Comparison of ENCODE assay signal across 8 cellular contexts in genomic region chr19:44905437-44906160, GRCh38. TPM values are rescaled to one million over a fixed set of nuclear protein-coding genes. Genes with fewer than 3 reads are reported as not detected.
DNase-seq lines count a peak whose midpoint lies in the region; ATAC-seq and TF ChIP-seq lines count a peak whose summit lies in the region.

Gene APOE, plus strand, starts transcription at chr19:44905796. Its CDS starts 829 bp downstream, at chr19:44906625.

- H3K27me3 ChIP-seq in H9 (ENCODE audit: insufficient read depth, low read length) (no peaks in the 10 kb centered on the region), adipocyte (replicated peaks; ENCODE audit: control insufficient read depth, insufficient read depth, low read length) (no peaks in the 10 kb centered on the region), left ventricle myocardium inferior (ENCODE audit: low read depth) (peaks cover 42% of the 10 kb centered on the region), rectal smooth muscle tissue (ENCODE audit: control insufficient read depth, insufficient read depth, low read length) (peaks cover 12% of the 10 kb centered on the region)

- CTCF ChIA-PET in GM10248 (lab: Yijun Ruan, JAX): interaction anchor here (1.3 to 7.0 kb wide), 7 partner anchors 7 to 344 kb away, joined by 3 to 95 read pairs (median 5); partner anchors contain the start of gene CLPTM1

- no peaks in the 10 kb centered on the region for H3K9me3 Mint-ChIP-seq in H9

- peaks cover 15 to 33% of the 10 kb centered on the region in 2 experiments for H3K4me1 Mint-ChIP-seq in H9

- WGBS in H9 (ENCODE audit: extremely low coverage, insufficient read length, low lambda C conversion rate): no CpG with 5 or more reads among the region's 20 CpGs

- H3K27ac ChIP-seq in H9 (ENCODE audit: insufficient read length, low read depth, low read length) (peak within 1 kb of the TSS; percentile 66), left ventricle myocardium inferior (replicated peaks) (no peak within 1 kb of the TSS), rectal smooth muscle tissue (ENCODE audit: low read depth, low read length) (no peak within 1 kb of the TSS)

- H3K4me1 ChIP-seq in H9 (ENCODE audit: insufficient read depth, low read length): no peaks in the 10 kb centered on the region
- peaks cover 30% of the 10 kb centered on the region for H3K4me1 ChIP-seq in adipocyte (ENCODE audit: control insufficient read depth, insufficient read depth, low read length)
- peaks cover 29% of the 10 kb centered on the region for H3K4me1 ChIP-seq in left ventricle myocardium inferior
- H3K4me1 ChIP-seq in rectal smooth muscle tissue (ENCODE audit: control insufficient read depth, insufficient read depth, low read length): no peaks in the 10 kb centered on the region

- no peak within 1 kb of the TSS for H2AFZ ChIP-seq in H9 (ENCODE audit: low read length)

- ATAC-seq in HG02588 (IDR thresholded peaks at IDR 0.05; ENCODE audit: unreplicated experiment): no peak

- DNase-seq in H9 (peak; percentile 91), adipocyte (ENCODE audit: low read depth) (peak; percentile 12), left ventricle myocardium inferior (no peak), NCI-H226 (no peak), GM10248 (ENCODE audit: extremely low spot score) (no peak), cerebellar nuclear complex (lab: John Stamatoyannopoulos, UW) (no peak)

- no peak within 1 kb of the TSS for H3K56ac ChIP-seq in H9 (ENCODE audit: insufficient read length, low read depth, low read length)

- H4K91ac ChIP-seq in H9 (ENCODE audit: insufficient read length, low read depth, low read length): no peak within 1 kb of the TSS

- no peak within 1 kb of the TSS for H4K8ac ChIP-seq in H9 (replicated peaks; ENCODE audit: insufficient read length, low read depth, low read length)

- H3K23ac ChIP-seq in H9 (ENCODE audit: insufficient read length, low read depth, low read length): no peak within 1 kb of the TSS

- H3K4me3 ChIP-seq in adipocyte (ENCODE audit: low read length) (peak within 1 kb of the TSS; percentile 86), left ventricle myocardium inferior (peak within 1 kb of the TSS; percentile 36), rectal smooth muscle tissue (ENCODE audit: low read length) (peak within 1 kb of the TSS; percentile 41)

- no peaks in the 10 kb centered on the region; the same call in 1 of the 2 replicates for H3K79me2 ChIP-seq in H9 (ENCODE audit: insufficient read depth, low read length)

- no peak within 1 kb of the TSS for H4K5ac ChIP-seq in H9 (ENCODE audit: insufficient read length, low read depth, low read length)

- H3K18ac ChIP-seq in H9 (ENCODE audit: insufficient read length, low read depth, low read length): peak within 1 kb of the TSS; percentile 77

- peak within 1 kb of the TSS; percentile 71 for H3K4me2 ChIP-seq in H9 (ENCODE audit: insufficient read depth, insufficient read length, low read length)

- no peak within 1 kb of the TSS for H3K4ac ChIP-seq in H9 (ENCODE audit: low read depth, low read length)

- H2BK5ac ChIP-seq in H9 (ENCODE audit: insufficient read length, low read length): no peak within 1 kb of the TSS

- H2AK5ac ChIP-seq in H9 (ENCODE audit: insufficient read length, low read length): no peak within 1 kb of the TSS

- TF ChIP-seq CTCF in H9 (conservative IDR thresholded peaks at IDR 0.05) (no peak), left ventricle myocardium inferior (IDR thresholded peaks at IDR 0.05; ENCODE audit: borderline replicate concordance) (no peak), GM10248 (IDR thresholded peaks at IDR 0.05; ENCODE audit: control extremely low read depth, extremely low read depth, low read depth, missing control alignments) (no peak)

- no peak within 1 kb of the TSS for H3T11ph ChIP-seq in H9 (ENCODE audit: low read length)

- H2BK120ac ChIP-seq in H9 (ENCODE audit: low read depth, low read length, poor library complexity, severe bottlenecking): no peak within 1 kb of the TSS

- no peaks in the 10 kb centered on the region for H3K23me2 ChIP-seq in H9 (ENCODE audit: insufficient read length, low read depth, low read length, poor library complexity, severe bottlenecking)

- POLR2A ChIA-PET in GM10248 (lab: Yijun Ruan, JAX): interaction anchor here (0.5 to 1.0 kb wide), 2 partner anchors 11 to 427 kb away, joined by 6 to 8 read pairs; no protein-coding TSS in a partner anchor

- intact Hi-C loops in left ventricle myocardium inferior (cut with micrococcal nuclease): no loop called here

- H4K20me1 ChIP-seq in H9 (ENCODE audit: control insufficient read depth, insufficient read depth, insufficient read length): no peaks in the 10 kb centered on the region

- no peak within 1 kb of the TSS for H2BK20ac ChIP-seq in H9 (ENCODE audit: low read depth, low read length, poor library complexity, severe bottlenecking)

- H3K79me1 ChIP-seq in H9 (ENCODE audit: insufficient read depth, low read depth, low read length, poor library complexity, severe bottlenecking): no peaks in the 10 kb centered on the region

- H2BK12ac ChIP-seq in H9 (ENCODE audit: insufficient read length, low read depth, low read length): no peak within 1 kb of the TSS

- H3K14ac ChIP-seq in H9 (ENCODE audit: insufficient read depth, low read length): peak within 1 kb of the TSS; percentile 41

- H3K9me3 ChIP-seq in H9 (ENCODE audit: control insufficient read depth, low read depth, low read length): no peaks in the 10 kb centered on the region
- H3K9me3 ChIP-seq in adipocyte (ENCODE audit: control insufficient read depth, low read length): no peaks in the 10 kb centered on the region
- H3K9me3 ChIP-seq in left ventricle myocardium inferior (replicated peaks): no peaks in the 10 kb centered on the region

- peak within 1 kb of the TSS; percentile 61 for H3K9ac ChIP-seq in H9 (ENCODE audit: extremely low read depth, insufficient read length, low read length)
- peak within 1 kb of the TSS; percentile 88 for H3K9ac ChIP-seq in adipocyte (ENCODE audit: low read length)
- H3K9ac ChIP-seq in rectal smooth muscle tissue (ENCODE audit: low read length): no peak within 1 kb of the TSS

- peak within 1 kb of the TSS; percentile 95 to 99 (median 98) for H3K27ac Mint-ChIP-seq in H9

- no peaks in the 10 kb centered on the region for H3K27me3 Mint-ChIP-seq in H9 (ENCODE audit: low read depth)

- H3K36me3 ChIP-seq in adipocyte (ENCODE audit: control insufficient read depth, insufficient read depth, low read length, severe bottlenecking) (peaks cover 50% of the 10 kb centered on the region), left ventricle myocardium inferior (peaks cover 26% of the 10 kb centered on the region), rectal smooth muscle tissue (ENCODE audit: control insufficient read depth, insufficient read depth, low read length) (no peaks in the 10 kb centered on the region)

- H2BK15ac ChIP-seq in H9 (ENCODE audit: low read depth, low read length): no peak within 1 kb of the TSS

- H3K36me3 Mint-ChIP-seq in H9 (ENCODE audit: insufficient read depth in 1 of 3, low read depth in 3 of 3): peaks cover 21 to 60% (median 51%) of the 10 kb centered on the region in 3 experiments; a peak in 6 of 7 replicates

- peak within 1 kb of the TSS; percentile 92 to 99 for H3K4me3 Mint-ChIP-seq in H9

RNA-seq across cellular contexts. Expression of gene APOE, which starts in this region (rescaled TPM):
- total RNA-seq in H9 (2021) (530 and 547 TPM in 2 replicates), left ventricle myocardium inferior (24.1 TPM)

Comparison
In these comparisons a context has a peak if more than half of its experiments do, and no peak if none do; other contexts are left out.
1. RNA of gene APOE (total RNA-seq): 530 to 547 TPM in H9; 24.1 TPM in left ventricle myocardium inferior (single experiment); every median in the first group is over 10 times any median in the second.
2. DNase-seq: peak in H9 (single experiment) and adipocyte (single experiment); none in left ventricle myocardium inferior (single experiment), NCI-H226 (single experiment), GM10248 (single experiment) and cerebellar nuclear complex (0 of 2).
3. H3K4me3 ChIP-seq: peak in every context shown above with its lines; median percentile 86 in adipocyte; 41 in rectal smooth muscle tissue; 36 in left ventricle myocardium inferior.